In the genomic region with DNA sequence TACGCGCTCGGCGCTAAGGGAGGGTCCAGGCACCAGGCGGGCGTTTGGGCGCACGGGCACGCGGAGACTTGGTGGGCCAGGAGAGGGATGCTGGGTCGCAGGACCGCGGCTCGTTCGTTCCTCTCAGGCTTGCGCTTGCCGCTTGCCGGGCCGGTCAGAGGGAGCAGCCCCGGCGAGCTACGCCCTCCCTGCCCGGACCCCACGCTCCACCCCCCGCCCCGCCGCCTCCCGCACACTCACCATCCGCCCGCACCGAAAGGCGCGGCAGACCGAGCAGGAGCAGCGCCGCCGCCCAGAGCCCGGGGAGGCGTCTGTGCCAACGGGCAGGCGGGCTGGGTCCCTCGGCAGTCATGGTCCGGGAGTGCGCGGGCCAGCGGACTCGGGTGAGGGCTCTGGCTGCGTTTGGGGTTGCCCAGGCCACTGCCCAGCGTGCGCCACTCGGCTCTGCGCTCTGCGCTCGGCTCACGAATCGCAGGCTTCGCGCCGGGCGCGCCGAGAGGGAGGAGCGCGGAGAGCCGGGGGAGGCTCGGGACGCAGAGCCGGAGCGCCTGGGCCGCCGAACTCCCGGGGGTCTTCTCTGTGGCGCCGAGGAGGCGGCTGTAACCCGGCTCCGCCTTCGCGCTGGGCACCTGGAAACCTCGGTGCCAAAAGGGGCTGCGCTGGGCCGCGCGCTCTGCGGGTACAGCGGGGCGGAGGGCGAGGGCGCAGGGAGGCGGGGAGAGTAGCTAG, we compare ENCODE assay signal across 8 cellular contexts. TPM values are rescaled to one million over a fixed set of nuclear protein-coding genes. Genes with fewer than 3 reads are reported as not detected.
A peak's percentile ranks its signal among the peaks of the same experiment; 100 is the strongest.
DNase-seq lines count a peak whose midpoint lies in the region; ATAC-seq and TF ChIP-seq lines count a peak whose summit lies in the region.

A gene (minus strand): TSS at position 365 of the 729 bp plus-strand sequence. CDS start 13 bp downstream, at position 352.

- in situ Hi-C loops in ACHN (cut with HindIII; ENCODE audit: low pct_ligation_motif_present, low pct_unique_long_range_greater_than_20kb, low sequenced_read_pairs), result no loop called here
- in situ Hi-C loops in T47D (cut with HindIII; ENCODE audit: low pct_unique_long_range_greater_than_20kb, low sequenced_read_pairs), result no loop called here

- H3K4me1 Mint-ChIP-seq in activated T-helper 2 cell treated with anti-CD3 and anti-CD28 coated beads, Interferon-gamma antibody, Interleukin-2, Interleukin-4, amounts not matched to agents 10 μg/mL and 5 μg/mL and 100 μg/mL, durations not matched to agents 14 hours and 24 hours and 36 hours (ENCODE audit: low read depth), result peaks cover 5% of the 10 kb centered on the region

- H3K27ac ChIP-seq in HL-60 (replicated peaks), result no peak within 1 kb of the TSS
- H3K27ac ChIP-seq in thyroid gland, result no peak within 1 kb of the TSS

- ATAC-seq in left lobe of liver, result peak; percentile 35
- ATAC-seq in activated CD4-positive, CD25-positive, alpha-beta regulatory T cell treated with anti-CD3 and anti-CD28 coated beads, Interleukin-2, amount 50 U/mL, for 24 hours, result no peak

- DNase-seq in ACHN (peak; percentile 22), HL-60 (ENCODE audit: low read depth in 1 of 2, low spot score in 1 of 2) (no peak), T47D (ENCODE audit: low read depth in 1 of 2, low spot score in 1 of 2) (peak; percentile 47 to 52), left lobe of liver (ENCODE audit: low spot score) (no peak), thyroid gland (peak; percentile 45)
- no peak for DNase-seq in activated effector memory CD4-positive, alpha-beta T cell treated with Interleukin-2 at 50 U/mL for 16 hours
- DNase-seq in activated T-helper 2 cell treated with anti-CD3 and anti-CD28 coated beads, Interferon-gamma antibody, Interleukin-2, Interleukin-4, amounts not matched to agents 10 μg/mL and 5 μg/mL and 100 μg/mL, durations not matched to agents 14 hours and 24 hours and 36 hours (ENCODE audit: low spot score), result no peak

- intact Hi-C loops in thyroid gland (cut with DNase I), result no loop called here
- intact Hi-C loops in activated T-helper 2 cell treated with anti-CD3 and anti-CD28 coated beads, Interferon-gamma antibody, Interleukin-2, Interleukin-4, amounts not matched to agents 10 μg/mL and 5 μg/mL and 100 μg/mL, durations not matched to agents 14 hours and 24 hours and 36 hours (cut with micrococcal nuclease), result loop anchor here (5.0 kb wide), 1 partner anchor 401 kb away; a partner anchor contains a TSS

- no peak within 1 kb of the TSS for H3K4me3 Mint-ChIP-seq in activated T-helper 2 cell treated with anti-CD3 and anti-CD28 coated beads, Interferon-gamma antibody, Interleukin-2, Interleukin-4, amounts not matched to agents 10 μg/mL and 5 μg/mL and 100 μg/mL, durations not matched to agents 14 hours and 24 hours and 36 hours (ENCODE audit: low read depth)

- H3K36me3 ChIP-seq in thyroid gland, result no peaks in the 10 kb centered on the region

- H3K4me3 ChIP-seq in HL-60 (replicated peaks; ENCODE audit: insufficient read depth, low read length) (peak within 1 kb of the TSS; percentile 4), thyroid gland (replicated peaks in 1 of 3) (peak within 1 kb of the TSS in 1 of 3 donors; percentile 33)

- H3K36me3 Mint-ChIP-seq in activated T-helper 2 cell treated with anti-CD3 and anti-CD28 coated beads, Interferon-gamma antibody, Interleukin-2, Interleukin-4, amounts not matched to agents 10 μg/mL and 5 μg/mL and 100 μg/mL, durations not matched to agents 14 hours and 24 hours and 36 hours (ENCODE audit: low read depth), result no peaks in the 10 kb centered on the region

- TF ChIP-seq POLR2A in thyroid gland (IDR thresholded peaks at IDR 0.05), result no peak

- no peaks in the 10 kb centered on the region for H3K9me3 Mint-ChIP-seq in activated T-helper 2 cell treated with anti-CD3 and anti-CD28 coated beads, Interferon-gamma antibody, Interleukin-2, Interleukin-4, amounts not matched to agents 10 μg/mL and 5 μg/mL and 100 μg/mL, durations not matched to agents 14 hours and 24 hours and 36 hours

- no peaks in the 10 kb centered on the region for H3K9me3 ChIP-seq in thyroid gland

- 0% methylated on average over 4 to 13 of the region's 90 CpGs for WGBS in thyroid gland, 2 donors

- H3K27me3 ChIP-seq in HL-60 (ENCODE audit: insufficient read depth, poor library complexity, severe bottlenecking), result peaks cover 47% of the 10 kb centered on the region
- no peaks in the 10 kb centered on the region for H3K27me3 ChIP-seq in thyroid gland

- H3K27ac Mint-ChIP-seq in activated T-helper 2 cell treated with anti-CD3 and anti-CD28 coated beads, Interferon-gamma antibody, Interleukin-2, Interleukin-4, amounts not matched to agents 10 μg/mL and 5 μg/mL and 100 μg/mL, durations not matched to agents 14 hours and 24 hours and 36 hours, result no peak within 1 kb of the TSS

- H3K4me1 ChIP-seq in thyroid gland, result peaks cover 7 to 10% of the 10 kb centered on the region in 2 donors

- TF ChIP-seq CTCF in HL-60 (IDR thresholded peaks at IDR 0.05; ENCODE audit: insufficient read depth, low read length) (no peak), thyroid gland (IDR thresholded peaks at IDR 0.05) (no peak)

- peaks cover 57% of the 10 kb centered on the region for H3K27me3 Mint-ChIP-seq in activated T-helper 2 cell treated with anti-CD3 and anti-CD28 coated beads, Interferon-gamma antibody, Interleukin-2, Interleukin-4, amounts not matched to agents 10 μg/mL and 5 μg/mL and 100 μg/mL, durations not matched to agents 14 hours and 24 hours and 36 hours (ENCODE audit: low read depth)

RNA-seq across cellular contexts. Expression of the gene that starts here (rescaled TPM):
- 0.05 TPM for total RNA-seq in left lobe of liver
- 1 to 10 TPM; 2.3 to 9.6 (median 2.8) TPM for total RNA-seq in thyroid gland
- total RNA-seq in activated T-helper 2 cell treated with anti-CD3 and anti-CD28 coated beads, Interferon-gamma antibody, Interleukin-2, Interleukin-4, amounts not matched to agents 10 μg/mL and 5 μg/mL and 100 μg/mL, durations not matched to agents 14 hours and 24 hours and 36 hours, result not detected in 2 replicates

Comparison
In these comparisons a context has a peak if more than half of its experiments do, and no peak if none do; other contexts are left out.
1. Peak in ATAC-seq in left lobe of liver; RNA of the gene not detected or under 1 TPM.
2. DNase-seq: peak in ACHN (single experiment), T47D (2 of 2) and thyroid gland (2 of 2); none in HL-60 (0 of 2), left lobe of liver (single experiment), activated effector memory CD4-positive, alpha-beta T cell treated with Interleukin-2 at 50 U/mL for 16 hours (single experiment) and activated T-helper 2 cell treated with anti-CD3 and anti-CD28 coated beads, Interferon-gamma antibody, Interleukin-2, Interleukin-4, amounts not matched to agents 10 μg/mL and 5 μg/mL and 100 μg/mL, durations not matched to agents 14 hours and 24 hours and 36 hours (single experiment).